In the genomic region with DNA sequence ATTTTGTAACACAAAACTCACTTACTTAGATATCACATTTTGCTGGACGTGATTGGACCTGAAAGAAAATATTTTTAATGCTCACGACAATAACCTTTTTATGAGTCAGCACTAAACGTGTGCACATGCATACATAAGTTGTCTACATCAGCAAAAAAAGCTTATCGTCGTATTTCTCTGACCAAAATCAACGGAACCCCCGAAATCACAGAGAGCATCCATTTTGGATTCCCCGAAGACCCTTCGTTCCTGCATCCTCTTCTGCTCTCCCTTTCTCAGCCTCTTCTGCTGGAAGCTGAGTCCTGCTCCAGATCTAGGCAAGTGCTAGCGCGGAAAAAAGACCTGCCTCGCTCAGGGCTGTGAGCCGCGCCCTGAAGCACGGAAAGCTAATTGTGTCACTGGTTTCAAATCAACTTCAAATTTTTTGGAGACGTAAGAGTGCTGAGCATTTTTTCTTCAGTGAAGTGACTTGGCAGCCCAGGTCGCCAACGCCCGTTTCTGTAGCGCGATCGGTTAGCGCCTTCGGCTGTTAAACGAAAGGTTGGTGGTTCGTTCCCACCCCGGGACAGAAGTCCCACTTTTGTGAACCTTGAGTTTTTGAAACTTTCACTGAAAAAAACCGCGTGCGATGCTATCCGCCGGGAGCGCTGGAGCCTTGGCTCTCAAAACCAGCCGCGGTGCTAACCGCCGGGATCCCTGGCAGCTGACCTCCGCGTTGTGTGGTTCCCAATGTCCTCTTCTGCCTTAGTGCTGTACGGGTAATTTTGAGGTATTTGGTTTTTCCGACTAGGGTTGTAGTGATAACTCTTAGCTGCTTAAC, we compare ENCODE assay signal across 8 cellular contexts. TPM values are rescaled to one million over a fixed set of nuclear protein-coding genes. Genes with fewer than 3 reads are reported as not detected.
DNase-seq lines count a peak whose midpoint lies in the region; ATAC-seq and TF ChIP-seq lines count a peak whose summit lies in the region.
"Not testable (repeated sequence)": the region's sequence is repeated elsewhere in the genome, so short reads cannot be mapped to it uniquely, and the experiment has no call there.

No MANE protein-coding gene starts in this region.

- intact Hi-C loops in sigmoid colon (cut with DNase I); tibial artery (cut with DNase I; ENCODE audit: low total_unique reads): not testable (repeated sequence)

- H3K27ac ChIP-seq in duodenal mucosa (ENCODE audit: low read depth, low read length); sigmoid colon; tibial artery: not testable (repeated sequence)

- H3K9ac ChIP-seq in duodenal mucosa (ENCODE audit: low read depth in 1 of 2, low read length in 2 of 2), result not testable (repeated sequence)

- TF ChIP-seq POLR2A in sigmoid colon (IDR thresholded peaks at IDR 0.05), result not testable (repeated sequence)

- 2 to 12% methylated on average over 41 of the region's 41 CpGs for WGBS in sigmoid colon, 2 donors

- DNase-seq in GM12864 (ENCODE audit: low read depth) (peak; percentile 71), NOMO-1 treated with DMSO at 0.1 percent for 48 hours (lab: John Stamatoyannopoulos, UW; ENCODE audit: unreplicated experiment) (peak; percentile 54), islet precursor cell (peak; percentile 71), sigmoid colon (peak; percentile 73), tibial artery (peak in 1 of 2 donors; percentile 37)
- DNase-seq in activated CD8-positive, alpha-beta memory T cell treated with anti-CD3 and anti-CD28 coated beads, Interleukin-2, amount 50 U/mL, for 24 hours (ENCODE audit: extremely low read depth), result peak; percentile 79

- peak; percentile 56 for ATAC-seq in HG02885 (IDR thresholded peaks at IDR 0.05; ENCODE audit: poor library complexity, unreplicated experiment)

- H3K4me3 ChIP-seq in GM12864 (ENCODE audit: low read depth, low read length) (peak overlapping the region; percentile 61), duodenal mucosa (ENCODE audit: low read depth in 1 of 2, low read length in 2 of 2) (peak overlapping the region; percentile 30 to 40), sigmoid colon (peak overlapping the region in 3 of 4 donors; percentile 18 to 36 (median 31)), tibial artery (peak overlapping the region; percentile 25 to 53)

- not testable (repeated sequence) for H3K9me3 ChIP-seq in duodenal mucosa (ENCODE audit: control insufficient read depth in 1 of 2, low read length in 2 of 2); sigmoid colon; tibial artery

- TF ChIP-seq CTCF in GM12864 (IDR thresholded peaks at IDR 0.05; ENCODE audit: low read depth, low read length, missing control alignments); sigmoid colon (IDR thresholded peaks at IDR 0.05); tibial artery (IDR thresholded peaks at IDR 0.05): not testable (repeated sequence)

- not testable (repeated sequence) for TF ChIP-seq EP300 in sigmoid colon (IDR thresholded peaks at IDR 0.05)

- H3K27me3 ChIP-seq in duodenal mucosa (ENCODE audit: control insufficient read depth in 1 of 2, insufficient read depth in 2 of 2, low read length in 2 of 2); tibial artery: not testable (repeated sequence)
- H3K27me3 ChIP-seq in sigmoid colon, result peaks cover 0 to 21% (median 0%) of the 10 kb centered on the region in 3 donors

- not testable (repeated sequence) for H3K36me3 ChIP-seq in duodenal mucosa (ENCODE audit: control insufficient read depth in 1 of 2, insufficient read depth in 2 of 2, low read length in 2 of 2); sigmoid colon; tibial artery

- H3K4me1 ChIP-seq in duodenal mucosa (ENCODE audit: control insufficient read depth in 1 of 2, insufficient read depth in 2 of 2, low read length in 2 of 2); sigmoid colon; tibial artery: not testable (repeated sequence)

RNA-seq across cellular contexts. Expression of a gene that starts 9.6 kb away (rescaled TPM):
- 1 to 10 TPM in 3 of 4 donors, not detected in 1; 1.9 to 4.3 (median 2.0) TPM for total RNA-seq in sigmoid colon
- polyA plus RNA-seq in sigmoid colon, result 1 to 10 TPM in 2 of 3 donors, under 1 TPM in 1; 0.74 to 2.1 (median 1.2) TPM

RNA-seq across cellular contexts. Expression of a gene that starts 41.6 kb away (rescaled TPM):
- 10 to 100 TPM in 3 of 4 donors, 1 to 10 TPM in 1; 6.4 to 42.1 (median 23.0) TPM for total RNA-seq in sigmoid colon
- 10 to 100 TPM; 10.8 to 20.3 (median 15.9) TPM for polyA plus RNA-seq in sigmoid colon
